14 cellular contexts compared by ENCODE assay signal in genomic region chr9:8802242-8802641, GRCh38.
DNase-seq lines count a peak whose midpoint lies in the region; ATAC-seq and TF ChIP-seq lines count a peak whose summit lies in the region.
"Had no signal": no experiment of that assay in that cellular context is flagged by ENCODE, and none has a peak within 500 bp of the region (broad histone marks: within the 10 kb centered on the region; RNA-seq: fewer than 3 reads in every experiment).

No MANE protein-coding gene starts in this region.

- H3K9me3 Mint-ChIP-seq in WTC11: no peaks in the 10 kb centered on the region
- no peaks in the 10 kb centered on the region for H3K9me3 Mint-ChIP-seq in nephron
- H3K9me3 Mint-ChIP-seq in activated naive CD4-positive, alpha-beta T cell treated with anti-CD3 and anti-CD28 coated beads for 36 hours: no peaks in the 10 kb centered on the region

- H3K27ac Mint-ChIP-seq in WTC11: peak overlapping the region; percentile 60
- peak overlapping the region; percentile 32 to 84 (median 46) for H3K27ac Mint-ChIP-seq in nephron
- no peak overlapping the region for H3K27ac Mint-ChIP-seq in activated naive CD4-positive, alpha-beta T cell treated with anti-CD3 and anti-CD28 coated beads for 36 hours
- H3K27ac Mint-ChIP-seq: CD4-positive, CD25-positive, alpha-beta regulatory T cell; HFFc6 had no signal

- H3K4me1 Mint-ChIP-seq in WTC11 (peaks cover 27% of the 10 kb centered on the region), nephron (peaks cover 33% of the 10 kb centered on the region)
- no peaks in the 10 kb centered on the region for H3K4me1 Mint-ChIP-seq in activated naive CD4-positive, alpha-beta T cell treated with anti-CD3 and anti-CD28 coated beads for 36 hours (ENCODE audit: low read depth)
- H3K4me1 Mint-ChIP-seq: CD4-positive, CD25-positive, alpha-beta regulatory T cell had no signal

- H3K9me3 ChIP-seq in testis: no peaks in the 10 kb centered on the region
- H3K9me3 ChIP-seq: BLaER1 treated with 17β-estradiol and CSF1 and Interleukin-3, amounts not matched to agents 10 nM and 100 nM had no signal

- intact Hi-C loops in activated naive CD4-positive, alpha-beta T cell treated with anti-CD3 and anti-CD28 coated beads for 36 hours (cut with micrococcal nuclease): no loop called here
- intact Hi-C loops in testis (cut with DNase I; ENCODE audit: low total_unique reads): no loop called here

- H3K36me3 Mint-ChIP-seq in WTC11 (no peaks in the 10 kb centered on the region), nephron (ENCODE audit: low read depth) (peaks cover 8% of the 10 kb centered on the region)
- H3K36me3 Mint-ChIP-seq in activated naive CD4-positive, alpha-beta T cell treated with anti-CD3 and anti-CD28 coated beads for 36 hours (ENCODE audit: low read depth): no peaks in the 10 kb centered on the region
- H3K36me3 Mint-ChIP-seq: CD4-positive, CD25-positive, alpha-beta regulatory T cell had no signal

- no peaks in the 10 kb centered on the region for H3K4me1 ChIP-seq in testis
- H3K4me1 ChIP-seq: BLaER1 treated with 17β-estradiol and CSF1 and Interleukin-3, amounts not matched to agents 10 nM and 100 nM had no signal

- no peaks in the 10 kb centered on the region for H3K27me3 Mint-ChIP-seq in WTC11 (ENCODE audit: low read depth)
- no peaks in the 10 kb centered on the region for H3K27me3 Mint-ChIP-seq in nephron (ENCODE audit: low read depth)
- H3K27me3 Mint-ChIP-seq in activated naive CD4-positive, alpha-beta T cell treated with anti-CD3 and anti-CD28 coated beads for 36 hours (ENCODE audit: low read depth): peaks cover 4% of the 10 kb centered on the region
- H3K27me3 Mint-ChIP-seq: CD4-positive, CD25-positive, alpha-beta regulatory T cell had no signal

- peak; percentile 60 for DNase-seq in ELF-1 (ENCODE audit: low read depth, low spot score)
- no peak for DNase-seq in WTC11 (ENCODE audit: low spot score)
- no peak for DNase-seq in activated naive CD4-positive, alpha-beta T cell treated with anti-CD3 and anti-CD28 coated beads for 36 hours
- DNase-seq in hepatic stellate cell (ENCODE audit: low spot score): no peak
- no peak for DNase-seq in testis
- DNase-seq: ACHN; CD4-positive, CD25-positive, alpha-beta regulatory T cell; DMS53; HCEC 1CT; HFFc6 had no signal

- WGBS in testis, 2 donors: 89 to 91% methylated on average over 4 of the region's 4 CpGs

- H3K27ac ChIP-seq in testis: no peak overlapping the region
- H3K27ac ChIP-seq: BLaER1 treated with 17β-estradiol and CSF1 and Interleukin-3, amounts not matched to agents 10 nM and 100 nM had no signal

- CTCF ChIA-PET in WTC11 (lab: Charles Lee): no interaction called here
- CTCF ChIA-PET in activated naive CD4-positive, alpha-beta T cell treated with anti-CD3 and anti-CD28 coated beads for 36 hours (lab: Charles Lee): no interaction called here

- H3K27me3 ChIP-seq in testis: no peaks in the 10 kb centered on the region
- H3K27me3 ChIP-seq: BLaER1 treated with 17β-estradiol and CSF1 and Interleukin-3, amounts not matched to agents 10 nM and 100 nM had no signal

- TF ChIP-seq CTCF in WTC11 (IDR thresholded peaks at IDR 0.05) (no peak), nephron (IDR thresholded peaks at IDR 0.05; ENCODE audit: unreplicated experiment in 3 of 3) (no peak), testis (IDR thresholded peaks at IDR 0.05) (no peak)

- TF ChIP-seq POLR2A in testis (IDR thresholded peaks at IDR 0.05): no peak

- no peak overlapping the region for H3K4me3 ChIP-seq in testis
- H3K4me3 ChIP-seq: BLaER1 treated with 17β-estradiol and CSF1 and Interleukin-3, amounts not matched to agents 10 nM and 100 nM had no signal

- POLR2A ChIA-PET in WTC11 (lab: Charles Lee): no interaction called here

- no peaks in the 10 kb centered on the region for H3K36me3 ChIP-seq in testis (ENCODE audit: low read depth, missing control alignments)
- H3K36me3 ChIP-seq: BLaER1 treated with 17β-estradiol and CSF1 and Interleukin-3, amounts not matched to agents 10 nM and 100 nM had no signal

- H3K4me3 Mint-ChIP-seq in WTC11 (no peak overlapping the region), nephron (no peak overlapping the region)
- H3K4me3 Mint-ChIP-seq in activated naive CD4-positive, alpha-beta T cell treated with anti-CD3 and anti-CD28 coated beads for 36 hours: no peak overlapping the region
- H3K4me3 Mint-ChIP-seq: CD4-positive, CD25-positive, alpha-beta regulatory T cell; HFFc6 had no signal

- ATAC-seq in WTC11: peak; percentile 36; the same call in 1 of the 2 replicates
- peak; percentile 65 for ATAC-seq in esophagus mucosa
- ATAC-seq in GM19328 (IDR thresholded peaks at IDR 0.05; ENCODE audit: unreplicated experiment): no peak

TF ChIP-seq in WTC11, 78 proteins besides CTCF, POLR2A, EP300 and RAD21:
- no peak for TF ChIP-seq NR1H2 (CRISPR knock-in tag; IDR thresholded peaks at IDR 0.05)
- no peak for TF ChIP-seq RORB (CRISPR knock-in tag; IDR thresholded peaks at IDR 0.05)
- TF ChIP-seq, protein P1, sequence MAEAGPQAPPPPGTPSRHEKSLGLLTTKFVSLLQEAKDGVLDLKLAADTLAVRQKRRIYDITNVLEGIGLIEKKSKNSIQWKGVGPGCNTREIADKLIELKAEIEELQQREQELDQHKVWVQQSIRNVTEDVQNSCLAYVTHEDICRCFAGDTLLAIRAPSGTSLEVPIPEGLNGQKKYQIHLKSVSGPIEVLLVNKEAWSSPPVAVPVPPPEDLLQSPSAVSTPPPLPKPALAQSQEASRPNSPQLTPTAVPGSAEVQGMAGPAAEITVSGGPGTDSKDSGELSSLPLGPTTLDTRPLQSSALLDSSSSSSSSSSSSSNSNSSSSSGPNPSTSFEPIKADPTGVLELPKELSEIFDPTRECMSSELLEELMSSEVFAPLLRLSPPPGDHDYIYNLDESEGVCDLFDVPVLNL (CRISPR knock-in tag; IDR thresholded peaks at IDR 0.05; ENCODE audit: borderline replicate concordance, low read depth): no peak
- TF ChIP-seq IRF2 (CRISPR knock-in tag; IDR thresholded peaks at IDR 0.05; ENCODE audit: borderline replicate concordance, low read depth): no peak
- TF ChIP-seq E2F1 (CRISPR knock-in tag; IDR thresholded peaks at IDR 0.05): no peak
- TF ChIP-seq, protein P2, sequence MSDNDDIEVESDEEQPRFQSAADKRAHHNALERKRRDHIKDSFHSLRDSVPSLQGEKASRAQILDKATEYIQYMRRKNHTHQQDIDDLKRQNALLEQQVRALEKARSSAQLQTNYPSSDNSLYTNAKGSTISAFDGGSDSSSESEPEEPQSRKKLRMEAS (CRISPR knock-in tag; IDR thresholded peaks at IDR 0.05): no peak
- TF ChIP-seq ZNF416 (CRISPR knock-in tag; IDR thresholded peaks at IDR 0.05): no peak
- no peak for TF ChIP-seq ARID4B (CRISPR knock-in tag; IDR thresholded peaks at IDR 0.05; ENCODE audit: borderline replicate concordance)
- TF ChIP-seq RELA (CRISPR knock-in tag; IDR thresholded peaks at IDR 0.05; ENCODE audit: borderline replicate concordance): no peak
- no peak for TF ChIP-seq ZNF317 (CRISPR knock-in tag; IDR thresholded peaks at IDR 0.05; ENCODE audit: borderline replicate concordance, low read depth)
- no peak for TF ChIP-seq TEAD1 (CRISPR knock-in tag; IDR thresholded peaks at IDR 0.05)
- no peak for TF ChIP-seq TP53 (CRISPR knock-in tag; IDR thresholded peaks at IDR 0.05)
